ENCODE assay signal across 18 cellular contexts in the genomic region with DNA sequence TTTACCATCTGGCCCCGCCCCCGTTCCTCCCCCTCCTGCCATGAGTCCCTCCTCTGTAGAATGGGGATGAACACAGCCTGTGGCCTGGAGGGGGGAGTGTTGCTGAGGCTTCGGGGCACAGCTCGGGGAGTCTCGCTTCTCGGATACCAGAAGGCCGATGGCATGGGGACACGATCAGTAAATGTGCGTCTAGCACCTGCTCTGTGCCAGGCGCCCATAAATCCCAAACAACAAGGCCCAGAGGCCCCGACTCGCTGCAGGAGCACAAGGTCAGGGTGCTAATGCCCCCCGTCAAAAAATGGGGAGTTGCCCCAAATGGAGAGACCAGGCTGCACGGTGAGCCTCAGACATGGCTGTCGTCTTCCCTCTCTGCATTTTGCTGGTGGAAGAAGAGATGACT. TPM values are rescaled to one million over a fixed set of nuclear protein-coding genes. Genes with fewer than 3 reads are reported as not detected.
DNase-seq lines count a peak whose midpoint lies in the region; ATAC-seq and TF ChIP-seq lines count a peak whose summit lies in the region.
"Had no signal": no experiment of that assay in that cellular context is flagged by ENCODE, and none has a peak within 500 bp of the region (broad histone marks: within the 10 kb centered on the region; RNA-seq: fewer than 3 reads in every experiment).

No MANE protein-coding gene starts in this region.

- H3K27ac Mint-ChIP-seq in natural killer cell (no peak overlapping the region), osteocyte (ENCODE audit: unreplicated experiment) (no peak overlapping the region)
- H3K27ac Mint-ChIP-seq in natural killer cell treated with Interleukin-12 subunit alpha and Interleukin-12 subunit beta and Interleukin-15 and Interleukin-18, amount 100 ng/mL, for 72 hours, result no peak overlapping the region
- H3K27ac Mint-ChIP-seq: CD14-positive monocyte, H9 had no signal

- H3K9me3 Mint-ChIP-seq in natural killer cell (no peaks in the 10 kb centered on the region), osteocyte (ENCODE audit: unreplicated experiment) (no peaks in the 10 kb centered on the region)
- no peaks in the 10 kb centered on the region for H3K9me3 Mint-ChIP-seq in natural killer cell treated with Interleukin-12 subunit alpha and Interleukin-12 subunit beta and Interleukin-15 and Interleukin-18, amount 100 ng/mL, for 72 hours
- H3K9me3 Mint-ChIP-seq: H9 had no signal

- H3K27me3 Mint-ChIP-seq in natural killer cell (ENCODE audit: low read depth in 2 of 2) (no peaks in the 10 kb centered on the region), osteocyte (ENCODE audit: unreplicated experiment) (peaks cover 3% of the 10 kb centered on the region)
- H3K27me3 Mint-ChIP-seq in natural killer cell treated with Interleukin-12 subunit alpha and Interleukin-12 subunit beta and Interleukin-15 and Interleukin-18, amount 100 ng/mL, for 72 hours, result peaks cover 0 to 2% of the 10 kb centered on the region in 2 donors

- H3K36me3 Mint-ChIP-seq in natural killer cell (no peaks in the 10 kb centered on the region), osteocyte (ENCODE audit: unreplicated experiment) (no peaks in the 10 kb centered on the region)
- H3K36me3 Mint-ChIP-seq in natural killer cell treated with Interleukin-12 subunit alpha and Interleukin-12 subunit beta and Interleukin-15 and Interleukin-18, amount 100 ng/mL, for 72 hours, result no peaks in the 10 kb centered on the region
- H3K36me3 Mint-ChIP-seq: CD14-positive monocyte had no signal

- peak; percentile 38 for DNase-seq in activated CD8-positive, alpha-beta memory T cell treated with anti-CD3 and anti-CD28 coated beads for 24 hours
- DNase-seq in activated CD8-positive, alpha-beta memory T cell treated with anti-CD3 and anti-CD28 coated beads, Interleukin-2, amount 50 U/mL, for 4 hours, result no peak
- DNase-seq in natural killer cell, result peak; percentile 9
- no peak for DNase-seq in natural killer cell treated with Interleukin-12 subunit alpha and Interleukin-12 subunit beta and Interleukin-15 and Interleukin-18, amount 100 ng/mL, for 72 hours (ENCODE audit: low spot score)
- DNase-seq in osteocyte (ENCODE audit: extremely low spot score, unreplicated experiment), result peak; percentile 80
- DNase-seq in NCI-H774 (lab: John Stamatoyannopoulos, UW), result no peak
- DNase-seq: DMS153, H9, MM.1S, NCI-H1930, NCI-H2171, NCI-H446 treated with DMSO at 0.1 percent for 48 hours, NCI-H748 treated with DMSO at 0.1 percent for 48 hours, PC-9, SHP77 treated with DMSO at 0.1 percent for 48 hours had no signal

- intact Hi-C loops in natural killer cell (cut with micrococcal nuclease), result no loop called here

- no peaks in the 10 kb centered on the region for H3K4me1 Mint-ChIP-seq in natural killer cell
- no peaks in the 10 kb centered on the region for H3K4me1 Mint-ChIP-seq in natural killer cell treated with Interleukin-12 subunit alpha and Interleukin-12 subunit beta and Interleukin-15 and Interleukin-18, amount 100 ng/mL, for 72 hours (ENCODE audit: low read depth in 2 of 2)
- H3K4me1 Mint-ChIP-seq in osteocyte (ENCODE audit: unreplicated experiment), result no peaks in the 10 kb centered on the region
- H3K4me1 Mint-ChIP-seq: CD14-positive monocyte, H9 had no signal

- TF ChIP-seq CTCF in natural killer cell (IDR thresholded peaks at IDR 0.05) (no peak), osteocyte (IDR thresholded peaks at IDR 0.05) (no peak)

- H3K4me3 Mint-ChIP-seq in natural killer cell, result no peak overlapping the region
- H3K4me3 Mint-ChIP-seq in natural killer cell treated with Interleukin-12 subunit alpha and Interleukin-12 subunit beta and Interleukin-15 and Interleukin-18, amount 100 ng/mL, for 72 hours, result no peak overlapping the region
- no peak overlapping the region for H3K4me3 Mint-ChIP-seq in osteocyte (ENCODE audit: unreplicated experiment)
- H3K4me3 Mint-ChIP-seq: CD14-positive monocyte, H9 had no signal

- ATAC-seq in natural killer cell (no peak), SK-N-SH treated with all-trans-retinoic acid at 6 μM for 48 hours (no peak), GM19324 (IDR thresholded peaks at IDR 0.05; ENCODE audit: low FRiP score, unreplicated experiment) (no peak)
- no peak for ATAC-seq in natural killer cell treated with Interleukin-12 subunit alpha and Interleukin-12 subunit beta and Interleukin-15 and Interleukin-18, amount 100 ng/mL, for 72 hours

TF ChIP-seq in SK-N-SH treated with all-trans-retinoic acid at 6 μM for 48 hours, 23 proteins besides CTCF, POLR2A, EP300 and RAD21:
- TF ChIP-seq, protein P1, sequence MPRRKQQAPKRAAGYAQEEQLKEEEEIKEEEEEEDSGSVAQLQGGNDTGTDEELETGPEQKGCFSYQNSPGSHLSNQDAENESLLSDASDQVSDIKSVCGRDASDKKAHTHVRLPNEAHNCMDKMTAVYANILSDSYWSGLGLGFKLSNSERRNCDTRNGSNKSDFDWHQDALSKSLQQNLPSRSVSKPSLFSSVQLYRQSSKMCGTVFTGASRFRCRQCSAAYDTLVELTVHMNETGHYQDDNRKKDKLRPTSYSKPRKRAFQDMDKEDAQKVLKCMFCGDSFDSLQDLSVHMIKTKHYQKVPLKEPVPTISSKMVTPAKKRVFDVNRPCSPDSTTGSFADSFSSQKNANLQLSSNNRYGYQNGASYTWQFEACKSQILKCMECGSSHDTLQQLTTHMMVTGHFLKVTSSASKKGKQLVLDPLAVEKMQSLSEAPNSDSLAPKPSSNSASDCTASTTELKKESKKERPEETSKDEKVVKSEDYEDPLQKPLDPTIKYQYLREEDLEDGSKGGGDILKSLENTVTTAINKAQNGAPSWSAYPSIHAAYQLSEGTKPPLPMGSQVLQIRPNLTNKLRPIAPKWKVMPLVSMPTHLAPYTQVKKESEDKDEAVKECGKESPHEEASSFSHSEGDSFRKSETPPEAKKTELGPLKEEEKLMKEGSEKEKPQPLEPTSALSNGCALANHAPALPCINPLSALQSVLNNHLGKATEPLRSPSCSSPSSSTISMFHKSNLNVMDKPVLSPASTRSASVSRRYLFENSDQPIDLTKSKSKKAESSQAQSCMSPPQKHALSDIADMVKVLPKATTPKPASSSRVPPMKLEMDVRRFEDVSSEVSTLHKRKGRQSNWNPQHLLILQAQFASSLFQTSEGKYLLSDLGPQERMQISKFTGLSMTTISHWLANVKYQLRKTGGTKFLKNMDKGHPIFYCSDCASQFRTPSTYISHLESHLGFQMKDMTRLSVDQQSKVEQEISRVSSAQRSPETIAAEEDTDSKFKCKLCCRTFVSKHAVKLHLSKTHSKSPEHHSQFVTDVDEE (CRISPR knock-in tag; IDR thresholded peaks at IDR 0.05), result no peak
- TF ChIP-seq ZNF565 (CRISPR knock-in tag; conservative IDR thresholded peaks at IDR 0.05; ENCODE audit: low read depth) (no peak), ESRRG (CRISPR knock-in tag; IDR thresholded peaks at IDR 0.05) (no peak), ISL1 (CRISPR knock-in tag; IDR thresholded peaks at IDR 0.05) (no peak), ZC3H10 (CRISPR knock-in tag; IDR thresholded peaks at IDR 0.05) (no peak)

RNA-seq across cellular contexts. Expression of a gene that starts 40.7 kb away (rescaled TPM):
- total RNA-seq in natural killer cell (under 1 TPM; 0.19 to 0.45 (median 0.20) TPM), osteocyte (0.64 and 0.65 TPM in 2 replicates)
- under 1 TPM in 1 of 2 donors, not detected in 1; 0.05 TPM for total RNA-seq in natural killer cell treated with Interleukin-12 subunit alpha and Interleukin-12 subunit beta and Interleukin-15 and Interleukin-18, amount 100 ng/mL, for 72 hours

Comparison
In these comparisons a context has a peak if more than half of its experiments do, and no peak if none do; other contexts are left out.
1. DNase-seq: peak in activated CD8-positive, alpha-beta memory T cell treated with anti-CD3 and anti-CD28 coated beads for 24 hours (single experiment), natural killer cell (single experiment) and osteocyte (single experiment); none in activated CD8-positive, alpha-beta memory T cell treated with anti-CD3 and anti-CD28 coated beads, Interleukin-2, amount 50 U/mL, for 4 hours (single experiment), natural killer cell treated with Interleukin-12 subunit alpha and Interleukin-12 subunit beta and Interleukin-15 and Interleukin-18, amount 100 ng/mL, for 72 hours (single experiment) and NCI-H774 (single experiment).